In the genomic region with DNA sequence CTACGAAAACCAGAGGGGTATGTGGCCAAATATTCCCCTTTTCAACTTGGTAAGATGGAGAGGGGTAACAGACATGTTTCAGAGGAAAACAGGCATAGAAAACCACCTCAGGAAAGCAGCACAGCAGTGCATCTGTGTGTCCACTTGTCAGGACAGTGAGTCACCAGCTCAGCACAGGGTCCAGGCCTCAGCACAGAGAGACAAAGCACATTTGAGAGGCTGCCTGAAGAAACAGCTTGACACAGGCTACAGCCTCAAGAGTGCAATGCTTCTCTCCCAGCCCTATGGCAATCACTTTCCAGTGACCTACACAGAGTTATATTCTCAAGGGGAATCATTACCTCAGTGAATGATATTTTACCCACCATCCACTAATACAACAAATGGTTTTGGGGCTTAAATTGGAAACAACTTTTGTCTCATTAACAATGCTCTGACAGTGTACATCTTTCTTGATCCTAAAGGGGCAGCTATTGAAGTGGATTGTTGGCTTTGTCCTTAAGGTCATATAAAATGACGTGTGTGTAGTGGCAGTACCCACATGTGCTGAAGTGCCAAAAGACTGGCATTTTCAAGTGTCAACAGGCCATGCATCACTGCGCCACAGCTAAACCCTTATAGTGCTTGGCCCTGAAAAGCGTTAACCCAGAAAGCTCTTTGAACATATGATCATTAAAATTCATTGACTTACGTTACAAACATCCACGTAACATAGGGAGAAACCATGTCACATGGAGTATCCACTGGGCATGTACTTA, we compare ENCODE assay signal across 13 cellular contexts. TPM values are rescaled to one million over a fixed set of nuclear protein-coding genes. Genes with fewer than 3 reads are reported as not detected.
DNase-seq lines count a peak whose midpoint lies in the region; ATAC-seq, FAIRE-seq and TF ChIP-seq lines count a peak whose summit lies in the region.
"Had no signal": no experiment of that assay in that cellular context is flagged by ENCODE, and none has a peak within 500 bp of the region (broad histone marks: within the 10 kb centered on the region; RNA-seq: fewer than 3 reads in every experiment).

No MANE protein-coding gene starts in this region.

- no peak overlapping the region for H3K4me2 ChIP-seq in astrocyte (ENCODE audit: low read length)

- no peaks in the 10 kb centered on the region for H3K27me3 Mint-ChIP-seq in activated CD4-positive, alpha-beta T cell treated with anti-CD3 and anti-CD28 coated beads, Interleukin-2, amount 10 ng/mL, durations not matched to agents 24 days and 14 days
- no peaks in the 10 kb centered on the region for H3K27me3 Mint-ChIP-seq in astrocyte (ENCODE audit: low read depth, unreplicated experiment)
- H3K27me3 Mint-ChIP-seq: brain had no signal

- WGBS in psoas muscle, 3 donors: 80 to 89% (median 86%) methylated on average over 6 of the region's 6 CpGs

- H4K20me1 ChIP-seq in astrocyte (ENCODE audit: insufficient read depth, low read length): no peaks in the 10 kb centered on the region

- H3K9ac ChIP-seq in astrocyte (ENCODE audit: low read length): no peak overlapping the region

- intact Hi-C loops in activated CD4-positive, alpha-beta T cell treated with anti-CD3 and anti-CD28 coated beads, Interleukin-2, amount 10 ng/mL, durations not matched to agents 24 days and 14 days (cut with micrococcal nuclease): loop anchor here (2.0 to 5.0 kb wide), 2 partner anchors 18 to 329 kb away; no protein-coding TSS in a partner anchor
- intact Hi-C loops in psoas muscle (cut with DNase I): no loop called here

- no peaks in the 10 kb centered on the region for H3K79me2 ChIP-seq in astrocyte (ENCODE audit: insufficient read depth, low read length)

- FAIRE-seq in astrocyte (lab: Jason Lieb, UNC): no peak
- FAIRE-seq: A204.1, H1 had no signal

- H3K4me1 ChIP-seq in astrocyte (ENCODE audit: insufficient read depth, low read length): no peaks in the 10 kb centered on the region
- H3K4me1 ChIP-seq in psoas muscle: peaks cover 7% of the 10 kb centered on the region

- H3K36me3 ChIP-seq in astrocyte (ENCODE audit: insufficient read depth, low read length) (peaks cover 4% of the 10 kb centered on the region), psoas muscle (ENCODE audit: insufficient read depth in 1 of 2, low read depth in 1 of 2) (peaks cover 0 to 40% of the 10 kb centered on the region in 2 donors)

- H3K4me3 Mint-ChIP-seq in activated CD4-positive, alpha-beta T cell treated with anti-CD3 and anti-CD28 coated beads, Interleukin-2, amount 10 ng/mL, durations not matched to agents 24 days and 14 days: no peak overlapping the region
- H3K4me3 Mint-ChIP-seq in astrocyte (ENCODE audit: unreplicated experiment): no peak overlapping the region
- H3K4me3 Mint-ChIP-seq: brain, nephron progenitor cell had no signal

- peaks cover 19% of the 10 kb centered on the region for H3K9me3 Mint-ChIP-seq in activated CD4-positive, alpha-beta T cell treated with anti-CD3 and anti-CD28 coated beads, Interleukin-2, amount 10 ng/mL, durations not matched to agents 24 days and 14 days
- peaks cover 8% of the 10 kb centered on the region for H3K9me3 Mint-ChIP-seq in astrocyte (ENCODE audit: unreplicated experiment)

- ATAC-seq in psoas muscle (peak in 3 of 4 donors; percentile 32 to 58 (median 43)), HG03571 (IDR thresholded peaks at IDR 0.05; ENCODE audit: unreplicated experiment) (no peak)

- H3K4me3 ChIP-seq in astrocyte (ENCODE audit: insufficient read depth, low read depth, low read length) (no peak overlapping the region), psoas muscle (no peak overlapping the region)

- H3K27me3 ChIP-seq in astrocyte (ENCODE audit: insufficient read depth, low read length) (no peaks in the 10 kb centered on the region), psoas muscle (ENCODE audit: insufficient read depth in 3 of 3, low read length in 2 of 3) (no peaks in the 10 kb centered on the region)

- no peak overlapping the region for H3K27ac ChIP-seq in astrocyte (ENCODE audit: low read depth, low read length)
- H3K27ac ChIP-seq in psoas muscle: no peak overlapping the region

- H2AFZ ChIP-seq in astrocyte (ENCODE audit: low read depth, low read length): no peak overlapping the region

- peak overlapping the region; percentile 6 for H3K27ac Mint-ChIP-seq in activated CD4-positive, alpha-beta T cell treated with anti-CD3 and anti-CD28 coated beads, Interleukin-2, amount 10 ng/mL, durations not matched to agents 24 days and 14 days
- H3K27ac Mint-ChIP-seq in astrocyte (ENCODE audit: unreplicated experiment): peak overlapping the region; percentile 71
- H3K27ac Mint-ChIP-seq: nephron progenitor cell had no signal

- H3K36me3 Mint-ChIP-seq in activated CD4-positive, alpha-beta T cell treated with anti-CD3 and anti-CD28 coated beads, Interleukin-2, amount 10 ng/mL, durations not matched to agents 24 days and 14 days (ENCODE audit: low read depth): peaks cover 94% of the 10 kb centered on the region
- H3K36me3 Mint-ChIP-seq in astrocyte (ENCODE audit: low read depth, unreplicated experiment): peaks cover 15% of the 10 kb centered on the region

- H3K9me3 ChIP-seq in astrocyte (ENCODE audit: insufficient read depth, low read depth, low read length) (no peaks in the 10 kb centered on the region), psoas muscle (peaks cover 5% of the 10 kb centered on the region)

- H3K4me1 Mint-ChIP-seq in activated CD4-positive, alpha-beta T cell treated with anti-CD3 and anti-CD28 coated beads, Interleukin-2, amount 10 ng/mL, durations not matched to agents 24 days and 14 days: peaks cover 30% of the 10 kb centered on the region
- peaks cover 24% of the 10 kb centered on the region for H3K4me1 Mint-ChIP-seq in astrocyte (ENCODE audit: low read depth, unreplicated experiment)
- H3K4me1 Mint-ChIP-seq: brain, nephron progenitor cell had no signal

- DNase-seq in activated CD4-positive, alpha-beta T cell treated with anti-CD3 and anti-CD28 coated beads, Interleukin-2, amount 10 ng/mL, durations not matched to agents 24 days and 14 days: no peak
- no peak for DNase-seq in activated CD4-positive, alpha-beta T cell treated with anti-CD3 and anti-CD28 coated beads for 1 hour
- DNase-seq in astrocyte (ENCODE audit: low read depth) (no peak), iPS-NIHi7 (ENCODE audit: extremely low spot score) (peak; percentile 16), psoas muscle (no peak), SKM-1 (lab: John Stamatoyannopoulos, UW; ENCODE audit: unreplicated experiment) (no peak)
- DNase-seq in activated effector memory CD4-positive, alpha-beta T cell treated with anti-CD3 and anti-CD28 coated beads, Interleukin-2, amount 50 U/mL, for 16 hours: no peak
- DNase-seq: activated CD8-positive, alpha-beta memory T cell treated with anti-CD3 and anti-CD28 coated beads, Interleukin-2, amount 50 U/mL, for 48 hours; nephron progenitor cell had no signal

- TF ChIP-seq CTCF in astrocyte (IDR thresholded peaks at IDR 0.05; ENCODE audit: insufficient read depth, low read depth, low read length): no peak
- TF ChIP-seq CTCF in psoas muscle (IDR thresholded peaks at IDR 0.05): no peak

RNA-seq across cellular contexts. Expression of a gene that starts 46.4 kb away (rescaled TPM):
- 17.3 and 18.0 TPM in 2 replicates for total RNA-seq in activated CD4-positive, alpha-beta T cell treated with anti-CD3 and anti-CD28 coated beads, Interleukin-2, amount 10 ng/mL, durations not matched to agents 24 days and 14 days
- 8.8 and 11.8 TPM in 2 replicates for total RNA-seq in astrocyte
- 10 to 100 TPM in 1 of 4 donors, 1 to 10 TPM in 3; 5.0 to 12.3 (median 9.4) TPM for total RNA-seq in psoas muscle
- polyA plus RNA-seq in psoas muscle: 1 to 10 TPM; 2.4 to 8.8 (median 3.1) TPM
